Comparison of ENCODE assay signal across 18 cellular contexts in the genomic region with DNA sequence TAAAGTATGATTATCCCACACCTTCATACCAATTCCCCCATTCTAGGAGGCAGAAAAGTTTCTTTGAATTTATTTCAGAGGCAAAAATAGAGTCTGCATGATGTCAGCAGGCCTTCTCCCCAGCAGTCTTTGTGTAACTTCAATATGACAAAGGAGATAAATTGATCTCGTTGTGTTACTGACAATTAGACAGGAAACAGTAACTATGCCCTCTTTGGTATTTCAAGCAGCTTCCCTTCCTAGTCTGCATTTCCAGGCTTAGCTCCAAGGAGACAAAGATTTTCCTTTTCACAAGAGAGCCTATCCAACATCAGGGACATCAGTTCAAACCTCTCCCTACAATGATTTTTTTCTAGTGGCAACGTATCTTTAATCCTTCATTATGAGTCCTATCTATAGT.
DNase-seq lines count a peak whose midpoint lies in the region; ATAC-seq, FAIRE-seq and TF ChIP-seq lines count a peak whose summit lies in the region.
"Had no signal": no experiment of that assay in that cellular context is flagged by ENCODE, and none has a peak within 500 bp of the region (broad histone marks: within the 10 kb centered on the region; RNA-seq: fewer than 3 reads in every experiment).

No MANE protein-coding gene starts in this region.

- peaks cover 2% of the 10 kb centered on the region for H3K27me3 Mint-ChIP-seq in activated T-helper 1 cell treated with anti-CD3 and anti-CD28 coated beads, Interleukin-12 subunit alpha, Interleukin-12 subunit beta, Interleukin-2, Interleukin-4 antibody, amounts not matched to agents 30 ng/mL and 10 ng/mL and 1 ng/mL, durations not matched to agents 14 hours and 24 hours and 36 hours (ENCODE audit: insufficient read depth)

- H3K9me3 Mint-ChIP-seq in activated T-helper 1 cell treated with anti-CD3 and anti-CD28 coated beads, Interleukin-12 subunit alpha, Interleukin-12 subunit beta, Interleukin-2, Interleukin-4 antibody, amounts not matched to agents 30 ng/mL and 10 ng/mL and 1 ng/mL, durations not matched to agents 14 hours and 24 hours and 36 hours, result no peaks in the 10 kb centered on the region
- H3K9me3 Mint-ChIP-seq: HFFc6 had no signal

- no peak overlapping the region for H3K4me3 Mint-ChIP-seq in activated T-helper 1 cell treated with anti-CD3 and anti-CD28 coated beads, Interleukin-12 subunit alpha, Interleukin-12 subunit beta, Interleukin-2, Interleukin-4 antibody, amounts not matched to agents 30 ng/mL and 10 ng/mL and 1 ng/mL, durations not matched to agents 14 hours and 24 hours and 36 hours
- H3K4me3 Mint-ChIP-seq: HFFc6, IgD-negative memory B cell had no signal

- no peak overlapping the region for H3K27ac ChIP-seq in A673 (ENCODE audit: low read depth, low read length, poor library complexity, severe bottlenecking)
- H3K27ac ChIP-seq in iPS-18a (ENCODE audit: low read length), result peak overlapping the region; percentile 26

- ATAC-seq in HG02642 (IDR thresholded peaks at IDR 0.05; ENCODE audit: poor library complexity, unreplicated experiment), result no peak

- H3K36me3 ChIP-seq in A673 (ENCODE audit: insufficient read depth, low read length, poor library complexity, severe bottlenecking) (no peaks in the 10 kb centered on the region), H7 (replicated peaks; ENCODE audit: control insufficient read depth, insufficient read depth, low read length) (no peaks in the 10 kb centered on the region), bronchial epithelial cell (ENCODE audit: control insufficient read depth, insufficient read depth, low read length) (no peaks in the 10 kb centered on the region), iPS-18a (ENCODE audit: control insufficient read depth, low read depth, low read length) (no peaks in the 10 kb centered on the region)

- CTCF ChIA-PET in A673 (lab: Charles Lee), result no interaction called here

- TF ChIP-seq CTCF in A673 (conservative IDR thresholded peaks at IDR 0.05; ENCODE audit: low read depth, low read length) (no peak), bronchial epithelial cell (IDR thresholded peaks at IDR 0.05; ENCODE audit: insufficient read depth, low read length, severe bottlenecking) (no peak)

- POLR2A ChIA-PET in A673 (lab: Charles Lee; ENCODE audit: low non-redundant PET), result no interaction called here

- no peaks in the 10 kb centered on the region for H3K36me3 Mint-ChIP-seq in activated T-helper 1 cell treated with anti-CD3 and anti-CD28 coated beads, Interleukin-12 subunit alpha, Interleukin-12 subunit beta, Interleukin-2, Interleukin-4 antibody, amounts not matched to agents 30 ng/mL and 10 ng/mL and 1 ng/mL, durations not matched to agents 14 hours and 24 hours and 36 hours (ENCODE audit: low read depth)
- H3K36me3 Mint-ChIP-seq: IgD-negative memory B cell had no signal

- BruUV-seq in A673 (replicated peaks; lab: Mats Ljungman, UMichigan), result no TSS peak

- no peaks in the 10 kb centered on the region for H3K9me3 ChIP-seq in A673 (ENCODE audit: low read depth, low read length, poor library complexity, severe bottlenecking)
- H3K9me3 ChIP-seq in iPS-18a (ENCODE audit: control insufficient read depth, low read depth, low read length), result no peaks in the 10 kb centered on the region

- no peak overlapping the region for H3K9ac ChIP-seq in iPS-18a (ENCODE audit: low read length)

- H3K27me3 ChIP-seq in A673 (replicated peaks; ENCODE audit: insufficient read depth, low read depth, low read length, poor library complexity) (no peaks in the 10 kb centered on the region), H7 (ENCODE audit: control insufficient read depth, insufficient read depth, low read length) (no peaks in the 10 kb centered on the region), bronchial epithelial cell (ENCODE audit: control insufficient read depth, insufficient read depth, low read length) (no peaks in the 10 kb centered on the region), iPS-18a (ENCODE audit: control insufficient read depth, insufficient read depth, low read length) (no peaks in the 10 kb centered on the region)

- H3K4me1 ChIP-seq in A673 (ENCODE audit: insufficient read depth, low read length, poor library complexity, severe bottlenecking) (peaks cover 13% of the 10 kb centered on the region), iPS-18a (ENCODE audit: control insufficient read depth, low read depth, low read length) (peaks cover 19% of the 10 kb centered on the region)

- H3K27ac Mint-ChIP-seq in activated T-helper 1 cell treated with anti-CD3 and anti-CD28 coated beads, Interleukin-12 subunit alpha, Interleukin-12 subunit beta, Interleukin-2, Interleukin-4 antibody, amounts not matched to agents 30 ng/mL and 10 ng/mL and 1 ng/mL, durations not matched to agents 14 hours and 24 hours and 36 hours, result no peak overlapping the region
- H3K27ac Mint-ChIP-seq: HFFc6, IgD-negative memory B cell had no signal

- H3K4me1 Mint-ChIP-seq in activated T-helper 1 cell treated with anti-CD3 and anti-CD28 coated beads, Interleukin-12 subunit alpha, Interleukin-12 subunit beta, Interleukin-2, Interleukin-4 antibody, amounts not matched to agents 30 ng/mL and 10 ng/mL and 1 ng/mL, durations not matched to agents 14 hours and 24 hours and 36 hours (ENCODE audit: low read depth), result no peaks in the 10 kb centered on the region
- H3K4me1 Mint-ChIP-seq: IgD-negative memory B cell had no signal

- intact Hi-C loops in A673 (cut with micrococcal nuclease; ENCODE audit: unreplicated experiment), result no loop called here
- intact Hi-C loops in activated T-helper 1 cell treated with anti-CD3 and anti-CD28 coated beads, Interleukin-12 subunit alpha, Interleukin-12 subunit beta, Interleukin-2, Interleukin-4 antibody, amounts not matched to agents 30 ng/mL and 10 ng/mL and 1 ng/mL, durations not matched to agents 14 hours and 24 hours and 36 hours (cut with micrococcal nuclease), result no loop called here

- H3K4me3 ChIP-seq in A673 (ENCODE audit: low read depth, low read length, poor library complexity, severe bottlenecking) (no peak overlapping the region), H7 (ENCODE audit: insufficient read depth, low read depth, low read length) (no peak overlapping the region), bronchial epithelial cell (ENCODE audit: low read depth, low read length) (no peak overlapping the region), iPS-18a (ENCODE audit: low read length) (no peak overlapping the region)

- DNase-seq in A673 (ENCODE audit: low spot score) (peak; percentile 76), H7 (peak; percentile 9), bronchial epithelial cell (ENCODE audit: low read depth) (no peak), GF-D8 (lab: John Stamatoyannopoulos, UW) (no peak), NCI-H128 (lab: John Stamatoyannopoulos, UW; ENCODE audit: unreplicated experiment) (no peak)
- DNase-seq in activated T-helper 1 cell treated with anti-CD3 and anti-CD28 coated beads, Interleukin-12 subunit alpha, Interleukin-12 subunit beta, Interleukin-2, Interleukin-4 antibody, amounts not matched to agents 30 ng/mL and 10 ng/mL and 1 ng/mL, durations not matched to agents 14 hours and 24 hours and 36 hours (ENCODE audit: low spot score), result no peak
- DNase-seq: COR-L47, DMS153, GOT3, HFFc6, Kasumi-1, NCI-H1105 treated with DMSO at 0.1 percent for 48 hours, NCI-H187 treated with DMSO at 0.1 percent for 48 hours, NCI-H2171, NCI-H774 had no signal

- FAIRE-seq in bronchial epithelial cell (lab: Jason Lieb, UNC), result peak; percentile 72

Comparison
In these comparisons a context has a peak if more than half of its experiments do, and no peak if none do; other contexts are left out.
1. DNase-seq: peak in A673 (single experiment) and H7 (single experiment); none in bronchial epithelial cell (single experiment), GF-D8 (single experiment), NCI-H128 (single experiment) and activated T-helper 1 cell treated with anti-CD3 and anti-CD28 coated beads, Interleukin-12 subunit alpha, Interleukin-12 subunit beta, Interleukin-2, Interleukin-4 antibody, amounts not matched to agents 30 ng/mL and 10 ng/mL and 1 ng/mL, durations not matched to agents 14 hours and 24 hours and 36 hours (single experiment).